ENCODE assay signal across 9 cellular contexts in genomic region chr17:77392376-77393273, GRCh38.
DNase-seq lines count a peak whose midpoint lies in the region; ATAC-seq, FAIRE-seq and TF ChIP-seq lines count a peak whose summit lies in the region.
"Had no signal": no experiment of that assay in that cellular context is flagged by ENCODE, and none has a peak within 500 bp of the region (broad histone marks: within the 10 kb centered on the region; RNA-seq: fewer than 3 reads in every experiment).

No MANE protein-coding gene starts in this region.

- intact Hi-C loops in testis (cut with DNase I; ENCODE audit: low total_unique reads): no loop called here

- 82% methylated on average over 14 of the region's 16 CpGs for WGBS in SK-N-SH (ENCODE audit: low lambda C conversion rate)
- 20 to 43% methylated on average over 13 to 16 of the region's 16 CpGs for WGBS in testis, 2 donors

- H3K27me3 Mint-ChIP-seq in astrocyte (ENCODE audit: low read depth, unreplicated experiment): no peaks in the 10 kb centered on the region
- H3K27me3 Mint-ChIP-seq: IgD-negative memory B cell had no signal

- H3K79me2 ChIP-seq in SK-N-SH (ENCODE audit: insufficient read depth): peaks cover 90% of the 10 kb centered on the region
- H3K79me2 ChIP-seq in astrocyte (ENCODE audit: insufficient read depth, low read length): peaks cover 93% of the 10 kb centered on the region

- H3K4me3 Mint-ChIP-seq in astrocyte (ENCODE audit: unreplicated experiment): no peak overlapping the region

- no peak for ATAC-seq in SK-N-SH treated with all-trans-retinoic acid at 6 μM for 48 hours

- TF ChIP-seq EP300 in SK-N-SH (IDR thresholded peaks at IDR 0.05; ENCODE audit: borderline replicate concordance in 1 of 2, low read depth in 1 of 2, low read length in 1 of 2): 0 out of 4 replicates have a peak, but pooled peaks of 1 of the 2 experiments have one; percentile 14

- H3K36me3 ChIP-seq in SK-N-SH (replicated peaks in 1 of 2; ENCODE audit: control insufficient read depth in 1 of 2, insufficient read depth in 2 of 2, low read length in 1 of 2) (no peaks in the 10 kb centered on the region), astrocyte (ENCODE audit: insufficient read depth, low read length) (no peaks in the 10 kb centered on the region), testis (ENCODE audit: low read depth, missing control alignments) (no peaks in the 10 kb centered on the region)

- H3K27me3 ChIP-seq in SK-N-SH (ENCODE audit: insufficient read depth): no peaks in the 10 kb centered on the region
- no peaks in the 10 kb centered on the region for H3K27me3 ChIP-seq in astrocyte (ENCODE audit: insufficient read depth, low read length)
- H3K27me3 ChIP-seq in testis: no peaks in the 10 kb centered on the region

- H3K27ac Mint-ChIP-seq in astrocyte (ENCODE audit: unreplicated experiment): no peak overlapping the region
- H3K27ac Mint-ChIP-seq: IgD-negative memory B cell had no signal

- H3K4me3 ChIP-seq in SK-N-SH (ENCODE audit: low read depth in 2 of 2, low read length in 1 of 2): no peak overlapping the region
- H3K4me3 ChIP-seq in astrocyte (ENCODE audit: insufficient read depth, low read depth, low read length): no peak overlapping the region
- H3K4me3 ChIP-seq in testis: no peak overlapping the region

- no peak for TF ChIP-seq CTCF in SK-N-SH (IDR thresholded peaks at IDR 0.05)
- TF ChIP-seq CTCF in astrocyte (IDR thresholded peaks at IDR 0.05; ENCODE audit: insufficient read depth, low read depth, low read length): no peak
- no peak for TF ChIP-seq CTCF in testis (IDR thresholded peaks at IDR 0.05)

- H3K9ac ChIP-seq in SK-N-SH: peak overlapping the region; percentile 46
- H3K9ac ChIP-seq in astrocyte (ENCODE audit: low read length): peak overlapping the region; percentile 80

- TF ChIP-seq RAD21 in SK-N-SH (IDR thresholded peaks at IDR 0.05; ENCODE audit: low read length): no peak

- FAIRE-seq in astrocyte (lab: Jason Lieb, UNC): no peak

- H3K9me3 Mint-ChIP-seq in astrocyte (ENCODE audit: unreplicated experiment): no peaks in the 10 kb centered on the region
- H3K9me3 Mint-ChIP-seq: IgD-negative memory B cell had no signal

- POLR2A ChIA-PET in SK-N-SH (lab: Yijun Ruan, JAX): interaction anchor here (0.9 to 1.6 kb wide), 3 partner anchors 8 to 61 kb away, joined by 3 to 7 read pairs (median 3); no protein-coding TSS in a partner anchor
- POLR2A ChIA-PET in HEK293T (lab: Yijun Ruan, JAX): no interaction called here

- CTCF ChIA-PET in SK-N-SH (lab: Yijun Ruan, JAX) (interaction anchor here (0.8 to 8.9 kb wide), 11 partner anchors 7 to 103 kb away, joined by 3 to 82 read pairs (median 4); no protein-coding TSS in a partner anchor), HEK293T (lab: Yijun Ruan, JAX) (no interaction called here)

- TF ChIP-seq POLR2A in testis (IDR thresholded peaks at IDR 0.05): no peak

- H2AFZ ChIP-seq in SK-N-SH (ENCODE audit: low read depth): no peak overlapping the region
- no peak overlapping the region for H2AFZ ChIP-seq in astrocyte (ENCODE audit: low read depth, low read length)

- peaks cover 14% of the 10 kb centered on the region; the same call in 1 of the 2 replicates for H4K20me1 ChIP-seq in SK-N-SH (ENCODE audit: insufficient read depth)
- H4K20me1 ChIP-seq in astrocyte (ENCODE audit: insufficient read depth, low read length): peaks cover 54% of the 10 kb centered on the region

- H3K4me1 Mint-ChIP-seq in astrocyte (ENCODE audit: low read depth, unreplicated experiment): peaks cover 45% of the 10 kb centered on the region

- peak; percentile 77 for DNase-seq in SK-N-SH
- DNase-seq in astrocyte (ENCODE audit: low read depth): no peak
- DNase-seq in kidney tubule cell (ENCODE audit: low spot score): peak; percentile 45
- peak; percentile 90 for DNase-seq in testis
- no peak for DNase-seq in SKM-1 (lab: John Stamatoyannopoulos, UW; ENCODE audit: unreplicated experiment)
- no peak for DNase-seq in HEK293T (ENCODE audit: extremely low spot score)
- no peak for DNase-seq in NCI-H2227 treated with DMSO at 0.1 percent for 48 hours (lab: John Stamatoyannopoulos, UW)

- no peaks in the 10 kb centered on the region for H3K9me3 ChIP-seq in SK-N-SH
- H3K9me3 ChIP-seq in astrocyte (ENCODE audit: insufficient read depth, low read depth, low read length): no peaks in the 10 kb centered on the region
- H3K9me3 ChIP-seq in testis: no peaks in the 10 kb centered on the region

- H3K4me1 ChIP-seq in SK-N-SH (ENCODE audit: control insufficient read depth in 1 of 2, insufficient read depth in 2 of 2, low read depth in 1 of 2, low read length in 1 of 2) (peaks cover 60 to 70% of the 10 kb centered on the region in 2 experiments), astrocyte (ENCODE audit: insufficient read depth, low read length) (peaks cover 64% of the 10 kb centered on the region), testis (peaks cover 69% of the 10 kb centered on the region)

- peaks cover 15% of the 10 kb centered on the region for H3F3A ChIP-seq in SK-N-SH (replicated peaks; ENCODE audit: insufficient read depth)

- H3K27ac ChIP-seq in SK-N-SH (ENCODE audit: low read depth in 2 of 2, low read length in 1 of 2): peak overlapping the region; percentile 73 to 83
- H3K27ac ChIP-seq in astrocyte (ENCODE audit: low read depth, low read length): peak overlapping the region; percentile 95
- H3K27ac ChIP-seq in testis: peak overlapping the region; percentile 73 to 82

- H3K9me2 ChIP-seq in SK-N-SH: no peaks in the 10 kb centered on the region

- H3K4me2 ChIP-seq in SK-N-SH (peak overlapping the region; percentile 70), astrocyte (ENCODE audit: low read length) (peak overlapping the region; percentile 77)

- H3K36me3 Mint-ChIP-seq in astrocyte (ENCODE audit: low read depth, unreplicated experiment): peaks cover 6% of the 10 kb centered on the region
- H3K36me3 Mint-ChIP-seq: IgD-negative memory B cell had no signal

TF ChIP-seq in SK-N-SH, 30 proteins besides CTCF, POLR2A, EP300 and RAD21:
- TF ChIP-seq JUND (IDR thresholded peaks at IDR 0.05) (no peak), USF2 (IDR thresholded peaks at IDR 0.05; ENCODE audit: borderline replicate concordance, low read depth, low read length) (no peak), MXI1 (IDR thresholded peaks at IDR 0.05; ENCODE audit: low read depth, low read length) (peak; percentile 73), CHD2 (IDR thresholded peaks at IDR 0.05; ENCODE audit: low read length, partially characterized antibody) (peak; percentile 77)

TF ChIP-seq in SK-N-SH treated with all-trans-retinoic acid at 6 μM for 48 hours, 23 proteins besides CTCF, POLR2A, EP300 and RAD21:
- TF ChIP-seq ZNF70 (CRISPR knock-in tag; IDR thresholded peaks at IDR 0.05) (no peak), CSRNP3 (CRISPR knock-in tag; IDR thresholded peaks at IDR 0.05) (no peak)
TF ChIP-seq in SK-N-SH treated with all-trans-retinoic acid at 6 μM for 48 hours: peak in this region for 0.

TF ChIP-seq in HEK293T, 16 proteins besides CTCF, POLR2A, EP300 and RAD21:
- TF ChIP-seq FOXK2 (IDR thresholded peaks at IDR 0.05) (no peak), NFRKB (IDR thresholded peaks at IDR 0.05) (no peak), PKNOX1 (IDR thresholded peaks at IDR 0.05) (no peak), ZNF384 (IDR thresholded peaks at IDR 0.05) (no peak), HDGF (IDR thresholded peaks at IDR 0.05; ENCODE audit: borderline replicate concordance) (no peak), LEF1 (IDR thresholded peaks at IDR 0.05; ENCODE audit: borderline replicate concordance) (no peak), CTBP1 (IDR thresholded peaks at IDR 0.05; ENCODE audit: borderline replicate concordance) (no peak), TARDBP (IDR thresholded peaks at IDR 0.05) (no peak), SP1 (IDR thresholded peaks at IDR 0.05) (no peak), ELF4 (IDR thresholded peaks at IDR 0.05) (no peak), BHLHE40 (IDR thresholded peaks at IDR 0.05; ENCODE audit: borderline replicate concordance) (no peak)

Comparison
In these comparisons a context has a peak if more than half of its experiments do, and no peak if none do; other contexts are left out.
1. DNase-seq: peak in SK-N-SH (single experiment), kidney tubule cell (single experiment) and testis (single experiment); none in astrocyte (single experiment), SKM-1 (single experiment), HEK293T (single experiment) and NCI-H2227 treated with DMSO at 0.1 percent for 48 hours (single experiment).
2. Peak in every context shown above with its lines, with median percentiles within 50 percentile points of each other: H3K27ac ChIP-seq.